Comparison of ENCODE assay signal across 1 cellular context in genomic region chr14:96852823-96853422, GRCh38.
TF ChIP-seq lines count a peak whose summit lies in the region.

No MANE protein-coding gene starts in this region.

TF ChIP-seq in HepG2, 621 proteins besides CTCF, POLR2A, EP300 and RAD21 (continued from another document):
- no peak for TF ChIP-seq TP53 (CRISPR knock-in tag; conservative IDR thresholded peaks at IDR 0.05)
- no peak for TF ChIP-seq ZNF644 (CRISPR knock-in tag; IDR thresholded peaks at IDR 0.05; ENCODE audit: low read depth)
- TF ChIP-seq CENPX (CRISPR knock-in tag; IDR thresholded peaks at IDR 0.05) = no peak
- no peak for TF ChIP-seq ADNP (CRISPR knock-in tag; IDR thresholded peaks at IDR 0.05)
- no peak for TF ChIP-seq NKX3-1 (CRISPR knock-in tag; IDR thresholded peaks at IDR 0.05)
- peak; percentile 45 for TF ChIP-seq STAG1 (CRISPR knock-in tag; IDR thresholded peaks at IDR 0.05)
- no peak for TF ChIP-seq TEAD2 (CRISPR knock-in tag; IDR thresholded peaks at IDR 0.05)
- TF ChIP-seq SRSF4 (IDR thresholded peaks at IDR 0.05; ENCODE audit: low read depth, low read length, poor library complexity, severe bottlenecking) = no peak
